Comparison of ENCODE assay signal across 9 cellular contexts in the genomic region with DNA sequence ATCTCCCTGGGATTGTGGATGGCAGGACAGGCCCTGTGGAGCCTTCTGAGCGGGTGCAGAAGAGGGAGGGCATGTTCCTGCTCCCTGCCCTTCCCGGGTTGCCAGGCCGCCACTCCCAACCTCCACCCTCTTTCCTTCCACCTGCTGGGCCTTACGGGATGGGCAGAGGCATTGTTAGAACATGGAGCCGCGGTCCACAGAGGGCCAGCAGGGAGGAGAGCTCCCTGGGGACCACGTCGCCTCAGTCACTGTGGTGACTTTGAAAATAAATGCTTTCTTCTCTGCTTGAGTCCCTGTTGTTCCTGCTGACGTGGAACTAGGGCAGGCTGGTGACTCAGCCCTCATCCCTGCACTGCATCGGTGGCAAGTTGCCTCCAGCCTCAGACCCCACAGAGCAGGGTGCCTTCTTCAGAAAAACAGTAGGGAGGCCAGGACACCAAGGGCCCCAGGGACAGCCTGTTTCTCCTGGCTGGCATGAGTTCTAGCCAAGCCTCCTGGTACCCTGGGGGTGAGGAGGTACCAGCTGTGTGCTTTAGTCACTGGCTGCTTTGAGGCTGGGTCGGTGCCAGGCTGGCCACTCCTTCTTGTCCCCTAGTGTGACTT.
A peak's percentile ranks its signal among the peaks of the same experiment; 100 is the strongest.
DNase-seq lines count a peak whose midpoint lies in the region; ATAC-seq, FAIRE-seq and TF ChIP-seq lines count a peak whose summit lies in the region.
"Had no signal": no experiment of that assay in that cellular context is flagged by ENCODE, and none has a peak within 500 bp of the region (broad histone marks: within the 10 kb centered on the region; RNA-seq: fewer than 3 reads in every experiment).

No MANE protein-coding gene starts in this region.

- H3K27me3 ChIP-seq in dorsolateral prefrontal cortex: no peaks in the 10 kb centered on the region
- no peaks in the 10 kb centered on the region for H3K27me3 ChIP-seq in naive thymus-derived CD4-positive, alpha-beta T cell (ENCODE audit: control insufficient read depth in 2 of 2, insufficient read depth in 2 of 2, low read length in 2 of 2)

- DNase-seq in activated CD4-positive, alpha-beta T cell treated with anti-CD3 and anti-CD28 coated beads for 36 hours: peak; percentile 50
- DNase-seq in activated CD4-positive, alpha-beta T cell treated with anti-CD3 and anti-CD28 coated beads for 1 hour: no peak
- peak; percentile 52 for DNase-seq in NCI-H774 (lab: John Stamatoyannopoulos, UW)
- DNase-seq in dorsolateral prefrontal cortex: peak in 5 of 10 donors; percentile 25 to 80 (median 69)
- no peak for DNase-seq in naive thymus-derived CD4-positive, alpha-beta T cell
- no peak for DNase-seq in ureter (ENCODE audit: low spot score)
- DNase-seq in frontal cortex (ENCODE audit: low spot score in 2 of 2): no peak

- peak; percentile 59 for ATAC-seq in activated CD4-positive, alpha-beta T cell treated with anti-CD3 and anti-CD28 coated beads for 36 hours
- ATAC-seq in naive thymus-derived CD4-positive, alpha-beta T cell: no peak
- ATAC-seq in HG02610 (IDR thresholded peaks at IDR 0.05; ENCODE audit: unreplicated experiment): no peak

- TF ChIP-seq CTCF in dorsolateral prefrontal cortex (IDR thresholded peaks at IDR 0.05 in 54 of 56, conservative IDR thresholded peaks at IDR 0.05 in 2 of 56; ENCODE audit: low read depth in 1 of 56, partially characterized antibody in 56 of 56): no peak

- no peaks in the 10 kb centered on the region for H3K36me3 ChIP-seq in naive thymus-derived CD4-positive, alpha-beta T cell (ENCODE audit: control insufficient read depth in 2 of 3, insufficient read depth in 3 of 3, low read length in 3 of 3)

- H3K9me3 Mint-ChIP-seq in activated CD4-positive, alpha-beta T cell treated with anti-CD3 and anti-CD28 coated beads for 36 hours (ENCODE audit: low read depth): no peaks in the 10 kb centered on the region
- H3K9me3 Mint-ChIP-seq in naive thymus-derived CD4-positive, alpha-beta T cell: peaks cover 0 to 3% (median 0%) of the 10 kb centered on the region in 11 donors
- H3K9me3 Mint-ChIP-seq: T-helper 1 cell treated with Interleukin-12 subunit alpha and Interleukin-12 subunit beta and Interleukin-4 antibody, amounts not matched to agents 30 μg/mL and 1 μg/mL, for 36 hours had no signal

- H3K4me1 Mint-ChIP-seq in activated CD4-positive, alpha-beta T cell treated with anti-CD3 and anti-CD28 coated beads for 36 hours: peaks cover 62% of the 10 kb centered on the region
- H3K4me1 Mint-ChIP-seq in naive thymus-derived CD4-positive, alpha-beta T cell: peaks cover 42 to 80% (median 55%) of the 10 kb centered on the region in 7 donors

- no peaks in the 10 kb centered on the region for H3K27me3 Mint-ChIP-seq in activated CD4-positive, alpha-beta T cell treated with anti-CD3 and anti-CD28 coated beads for 36 hours
- peaks cover 0 to 11% (median 0%) of the 10 kb centered on the region in 5 donors for H3K27me3 Mint-ChIP-seq in naive thymus-derived CD4-positive, alpha-beta T cell

- intact Hi-C loops in activated CD4-positive, alpha-beta T cell treated with anti-CD3 and anti-CD28 coated beads for 36 hours (cut with DNase I, micrococcal nuclease): no loop called here
- intact Hi-C loops in dorsolateral prefrontal cortex (cut with DNase I): no loop called here
- intact Hi-C loops in naive thymus-derived CD4-positive, alpha-beta T cell (cut with micrococcal nuclease): loop anchor here in 1 of 2 donors (2.0 kb wide), 1 partner anchor 33 kb away; no protein-coding TSS in a partner anchor

- H3K4me3 ChIP-seq in dorsolateral prefrontal cortex: peak overlapping the region in 3 of 59 donors; percentile 5 to 17 (median 6)
- H3K4me3 ChIP-seq in naive thymus-derived CD4-positive, alpha-beta T cell (ENCODE audit: low read length): no peak overlapping the region

- CTCF ChIA-PET in activated CD4-positive, alpha-beta T cell treated with anti-CD3 and anti-CD28 coated beads for 36 hours (lab: Charles Lee): interaction anchor here (0.6 kb wide), 1 partner anchor 368 kb away, joined by 3 read pairs; no protein-coding TSS in a partner anchor
- CTCF ChIA-PET in naive thymus-derived CD4-positive, alpha-beta T cell (lab: Charles Lee): interaction anchor here (0.7 to 1.7 kb wide), 2 partner anchors 16 to 64 kb away, joined by 3 to 5 read pairs; no protein-coding TSS in a partner anchor

- peak overlapping the region in 58 of 59 donors; percentile 5 to 92 (median 76) for H3K27ac ChIP-seq in dorsolateral prefrontal cortex
- no peak overlapping the region for H3K27ac ChIP-seq in naive thymus-derived CD4-positive, alpha-beta T cell (ENCODE audit: low read depth, low read length)

- H3K27ac Mint-ChIP-seq in activated CD4-positive, alpha-beta T cell treated with anti-CD3 and anti-CD28 coated beads for 36 hours: no peak overlapping the region
- peak overlapping the region in 5 of 9 donors; percentile 15 to 92 (median 71) for H3K27ac Mint-ChIP-seq in naive thymus-derived CD4-positive, alpha-beta T cell

- POLR2A ChIA-PET in activated CD4-positive, alpha-beta T cell treated with anti-CD3 and anti-CD28 coated beads for 36 hours (lab: Charles Lee): interaction anchor here (0.7 kb wide), 2 partner anchors 513 to 1096 kb away, joined by 3 read pairs; no protein-coding TSS in a partner anchor
- POLR2A ChIA-PET in naive thymus-derived CD4-positive, alpha-beta T cell (lab: Charles Lee): interaction anchor here (0.5 to 1.6 kb wide), 11 partner anchors 8 to 705 kb away, joined by 3 to 6 read pairs (median 4); no protein-coding TSS in a partner anchor

- FAIRE-seq in frontal cortex (lab: Jason Lieb, UNC): no peak

- H3K36me3 Mint-ChIP-seq in activated CD4-positive, alpha-beta T cell treated with anti-CD3 and anti-CD28 coated beads for 36 hours (ENCODE audit: low read depth): no peaks in the 10 kb centered on the region
- H3K36me3 Mint-ChIP-seq in naive thymus-derived CD4-positive, alpha-beta T cell: peaks cover 0 to 2% (median 0%) of the 10 kb centered on the region in 5 donors

- H3K9me3 ChIP-seq in naive thymus-derived CD4-positive, alpha-beta T cell (ENCODE audit: control insufficient read depth in 2 of 3, low read length in 3 of 3): no peaks in the 10 kb centered on the region

- peak overlapping the region; percentile 5 for H3K4me3 Mint-ChIP-seq in activated CD4-positive, alpha-beta T cell treated with anti-CD3 and anti-CD28 coated beads for 36 hours
- H3K4me3 Mint-ChIP-seq in naive thymus-derived CD4-positive, alpha-beta T cell: peak overlapping the region in 5 of 10 donors; percentile 73 to 86 (median 78)
- H3K4me3 Mint-ChIP-seq: T-helper 1 cell treated with Interleukin-12 subunit alpha and Interleukin-12 subunit beta and Interleukin-4 antibody, amounts not matched to agents 30 μg/mL and 1 μg/mL, for 36 hours had no signal

- H3K4me1 ChIP-seq in naive thymus-derived CD4-positive, alpha-beta T cell (ENCODE audit: control insufficient read depth in 2 of 2, insufficient read depth in 2 of 2, low read length in 2 of 2): peaks cover 4 to 65% of the 10 kb centered on the region in 2 donors

Comparison
In these comparisons a context has a peak if more than half of its experiments do, and no peak if none do; other contexts are left out.
1. DNase-seq: peak in activated CD4-positive, alpha-beta T cell treated with anti-CD3 and anti-CD28 coated beads for 36 hours (single experiment) and NCI-H774 (single experiment); none in activated CD4-positive, alpha-beta T cell treated with anti-CD3 and anti-CD28 coated beads for 1 hour (single experiment), naive thymus-derived CD4-positive, alpha-beta T cell (0 of 9), ureter (single experiment) and frontal cortex (0 of 2).